In the genomic region with DNA sequence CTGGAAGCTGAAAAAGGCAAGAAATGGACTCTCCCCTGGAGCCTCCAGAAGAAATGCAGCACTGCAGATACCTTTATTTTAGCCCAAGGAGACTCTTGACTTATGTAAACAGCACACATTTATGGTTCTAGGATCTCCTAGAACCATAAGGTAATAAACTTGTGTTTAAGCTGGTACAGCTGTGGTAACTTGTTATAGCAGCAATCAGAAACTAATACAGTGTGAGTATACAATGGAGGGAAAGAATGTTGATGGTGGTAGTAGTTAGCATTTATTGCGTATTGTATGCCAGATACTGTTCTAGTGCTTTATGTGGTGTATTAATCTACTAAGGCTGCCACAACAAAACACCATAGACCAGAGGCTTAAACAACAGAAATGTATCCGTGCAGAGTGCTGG, we compare ENCODE assay signal across 2 cellular contexts.
TF ChIP-seq lines count a peak whose summit lies in the region.

No MANE protein-coding gene starts in this region.

TF ChIP-seq in A549, 52 proteins besides CTCF, POLR2A, EP300 and RAD21 (continued from another document):
- no peak for TF ChIP-seq KDM1A (IDR thresholded peaks at IDR 0.05; ENCODE audit: low read depth)
- no peak for TF ChIP-seq NPAS2 (CRISPR knock-in tag; IDR thresholded peaks at IDR 0.05; ENCODE audit: borderline replicate concordance)
- TF ChIP-seq JUN (IDR thresholded peaks at IDR 0.05), result no peak
- TF ChIP-seq, protein P1, sequence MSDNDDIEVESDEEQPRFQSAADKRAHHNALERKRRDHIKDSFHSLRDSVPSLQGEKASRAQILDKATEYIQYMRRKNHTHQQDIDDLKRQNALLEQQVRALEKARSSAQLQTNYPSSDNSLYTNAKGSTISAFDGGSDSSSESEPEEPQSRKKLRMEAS (IDR thresholded peaks at IDR 0.05), result no peak
- no peak for TF ChIP-seq CBX2 (IDR thresholded peaks at IDR 0.05; ENCODE audit: borderline replicate concordance, low read depth)
- TF ChIP-seq JUNB (IDR thresholded peaks at IDR 0.05), result no peak
- TF ChIP-seq, protein P2, sequence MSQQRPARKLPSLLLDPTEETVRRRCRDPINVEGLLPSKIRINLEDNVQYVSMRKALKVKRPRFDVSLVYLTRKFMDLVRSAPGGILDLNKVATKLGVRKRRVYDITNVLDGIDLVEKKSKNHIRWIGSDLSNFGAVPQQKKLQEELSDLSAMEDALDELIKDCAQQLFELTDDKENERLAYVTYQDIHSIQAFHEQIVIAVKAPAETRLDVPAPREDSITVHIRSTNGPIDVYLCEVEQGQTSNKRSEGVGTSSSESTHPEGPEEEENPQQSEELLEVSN (IDR thresholded peaks at IDR 0.05; ENCODE audit: borderline replicate concordance, low read depth), result no peak
- TF ChIP-seq, protein P3, sequence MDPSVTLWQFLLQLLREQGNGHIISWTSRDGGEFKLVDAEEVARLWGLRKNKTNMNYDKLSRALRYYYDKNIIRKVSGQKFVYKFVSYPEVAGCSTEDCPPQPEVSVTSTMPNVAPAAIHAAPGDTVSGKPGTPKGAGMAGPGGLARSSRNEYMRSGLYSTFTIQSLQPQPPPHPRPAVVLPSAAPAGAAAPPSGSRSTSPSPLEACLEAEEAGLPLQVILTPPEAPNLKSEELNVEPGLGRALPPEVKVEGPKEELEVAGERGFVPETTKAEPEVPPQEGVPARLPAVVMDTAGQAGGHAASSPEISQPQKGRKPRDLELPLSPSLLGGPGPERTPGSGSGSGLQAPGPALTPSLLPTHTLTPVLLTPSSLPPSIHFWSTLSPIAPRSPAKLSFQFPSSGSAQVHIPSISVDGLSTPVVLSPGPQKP (IDR thresholded peaks at IDR 0.05; ENCODE audit: low read depth, low read length), result no peak
- TF ChIP-seq FOSB (CRISPR knock-in tag; IDR thresholded peaks at IDR 0.05), result no peak
- TF ChIP-seq HOXA7 (CRISPR knock-in tag; IDR thresholded peaks at IDR 0.05), result no peak
- TF ChIP-seq FOXS1 (CRISPR knock-in tag; IDR thresholded peaks at IDR 0.05), result no peak
- no peak for TF ChIP-seq MAZ (IDR thresholded peaks at IDR 0.05; ENCODE audit: borderline replicate concordance, low read depth, low read length)
- TF ChIP-seq RARB (CRISPR knock-in tag; IDR thresholded peaks at IDR 0.05), result no peak
- no peak for TF ChIP-seq MYC (IDR thresholded peaks at IDR 0.05; ENCODE audit: borderline replicate concordance, low read length)
- no peak for TF ChIP-seq CBX8 (IDR thresholded peaks at IDR 0.05)
- no peak for TF ChIP-seq ESRRA (IDR thresholded peaks at IDR 0.05; ENCODE audit: borderline replicate concordance, low read length)
- no peak for TF ChIP-seq BHLHE40 (IDR thresholded peaks at IDR 0.05; ENCODE audit: low read depth, low read length)

TF ChIP-seq in K562, 482 proteins besides CTCF, POLR2A, EP300 and RAD21 (continued from another document):
- no peak for TF ChIP-seq MBD2 (IDR thresholded peaks at IDR 0.05; ENCODE audit: borderline replicate concordance, low read depth)
- peak; percentile 95 for TF ChIP-seq ZNF12 (CRISPR knock-in tag; IDR thresholded peaks at IDR 0.05)
- no peak for TF ChIP-seq HCFC1 (IDR thresholded peaks at IDR 0.05; ENCODE audit: low read depth, low read length)
- TF ChIP-seq RBM25 (IDR thresholded peaks at IDR 0.05; ENCODE audit: low read depth, low read length, severe bottlenecking), result peak; percentile 28
- TF ChIP-seq STAT5A (IDR thresholded peaks at IDR 0.05; ENCODE audit: borderline replicate concordance, low read length), result no peak
- TF ChIP-seq, protein P4, sequence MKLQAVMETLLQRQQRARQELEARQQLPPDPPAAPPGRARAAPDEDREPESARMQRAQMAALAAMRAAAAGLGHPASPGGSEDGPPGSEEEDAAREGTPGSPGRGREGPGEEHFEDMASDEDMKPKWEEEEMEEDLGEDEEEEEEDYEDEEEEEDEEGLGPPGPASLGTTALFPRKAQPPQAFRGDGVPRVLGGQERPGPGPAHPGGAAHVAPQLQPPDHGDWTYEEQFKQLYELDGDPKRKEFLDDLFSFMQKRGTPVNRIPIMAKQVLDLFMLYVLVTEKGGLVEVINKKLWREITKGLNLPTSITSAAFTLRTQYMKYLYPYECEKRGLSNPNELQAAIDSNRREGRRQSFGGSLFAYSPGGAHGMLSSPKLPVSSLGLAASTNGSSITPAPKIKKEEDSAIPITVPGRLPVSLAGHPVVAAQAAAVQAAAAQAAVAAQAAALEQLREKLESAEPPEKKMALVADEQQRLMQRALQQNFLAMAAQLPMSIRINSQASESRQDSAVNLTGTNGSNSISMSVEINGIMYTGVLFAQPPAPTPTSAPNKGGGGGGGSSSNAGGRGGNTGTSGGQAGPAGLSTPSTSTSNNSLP (IDR thresholded peaks at IDR 0.05; ENCODE audit: borderline replicate concordance, low read depth, low read length), result no peak
